ENCODE assay signal across 17 cellular contexts in genomic region chr1:45678489-45678888, GRCh38. TPM values are rescaled to one million over a fixed set of nuclear protein-coding genes. Genes with fewer than 3 reads are reported as not detected.
DNase-seq lines count a peak whose midpoint lies in the region; ATAC-seq and TF ChIP-seq lines count a peak whose summit lies in the region.
"Had no signal": no experiment of that assay in that cellular context is flagged by ENCODE, and none has a peak within 500 bp of the region (broad histone marks: within the 10 kb centered on the region; RNA-seq: fewer than 3 reads in every experiment).

No MANE protein-coding gene starts in this region.

- H3K4me3 ChIP-seq in CD4-positive, CD25-positive, alpha-beta regulatory T cell (ENCODE audit: low read depth, low read length), result peak overlapping the region; percentile 42
- no peak overlapping the region for H3K4me3 ChIP-seq in HEK293 (ENCODE audit: low read depth, low read length)
- H3K4me3 ChIP-seq in psoas muscle, result peak overlapping the region; percentile 41
- H3K4me3 ChIP-seq in hepatocyte, result no peak overlapping the region
- H3K4me3 ChIP-seq: mucosa of descending colon had no signal

- no peaks in the 10 kb centered on the region for H3K27me3 Mint-ChIP-seq in CD4-positive, CD25-positive, alpha-beta regulatory T cell
- no peaks in the 10 kb centered on the region for H3K27me3 Mint-ChIP-seq in brain
- no peaks in the 10 kb centered on the region for H3K27me3 Mint-ChIP-seq in T-helper 2 cell treated with Interferon-gamma antibody and Interleukin-4, amounts not matched to agents 5 μg/mL and 100 μg/mL, for 36 hours (ENCODE audit: low read depth)
- H3K27me3 Mint-ChIP-seq: activated B cell treated with CpG ODN at 0.5 μM for 24 hours had no signal

- intact Hi-C loops in psoas muscle (cut with DNase I), result no loop called here

- H3K27ac Mint-ChIP-seq in CD4-positive, CD25-positive, alpha-beta regulatory T cell, result no peak overlapping the region
- peak overlapping the region in 4 of 5 experiments; percentile 39 to 67 (median 48) for H3K27ac Mint-ChIP-seq in brain
- no peak overlapping the region for H3K27ac Mint-ChIP-seq in T-helper 2 cell treated with Interferon-gamma antibody and Interleukin-4, amounts not matched to agents 5 μg/mL and 100 μg/mL, for 36 hours
- H3K27ac Mint-ChIP-seq: activated B cell treated with CpG ODN at 0.5 μM for 24 hours had no signal

- POLR2A ChIA-PET in HEK293 (lab: Yijun Ruan, JAX), result interaction anchor here (0.6 to 2.3 kb wide), 2 partner anchors 8 to 1657 kb away, joined by 3 to 11 read pairs; partner anchors contain the start of gene GPBP1L1

- TF ChIP-seq CTCF in HEK293 (tag by site-specific recombination; IDR thresholded peaks at IDR 0.05) (no peak), brain (conservative IDR thresholded peaks at IDR 0.05) (no peak), psoas muscle (IDR thresholded peaks at IDR 0.05) (no peak), hepatocyte (IDR thresholded peaks at IDR 0.05; ENCODE audit: poor library complexity) (no peak)

- H3K36me3 Mint-ChIP-seq in CD4-positive, CD25-positive, alpha-beta regulatory T cell, result peaks cover 3% of the 10 kb centered on the region
- peaks cover 18% of the 10 kb centered on the region for H3K36me3 Mint-ChIP-seq in brain
- peaks cover 10% of the 10 kb centered on the region for H3K36me3 Mint-ChIP-seq in T-helper 2 cell treated with Interferon-gamma antibody and Interleukin-4, amounts not matched to agents 5 μg/mL and 100 μg/mL, for 36 hours (ENCODE audit: low read depth)

- H4K20me1 ChIP-seq in hepatocyte (ENCODE audit: insufficient read depth, poor library complexity, severe bottlenecking), result peaks cover 98% of the 10 kb centered on the region

- ATAC-seq in CD4-positive, CD25-positive, alpha-beta regulatory T cell (ENCODE audit: low read depth in 2 of 2), result no peak
- peak in 2 of 4 donors; percentile 18 to 52 for ATAC-seq in psoas muscle
- ATAC-seq: mucosa of descending colon had no signal

- H2AFZ ChIP-seq in hepatocyte, result no peak overlapping the region

- DNase-seq in CD4-positive, CD25-positive, alpha-beta regulatory T cell, result no peak
- DNase-seq in psoas muscle, result no peak
- no peak for DNase-seq in T-helper 2 cell treated with Interferon-gamma antibody and Interleukin-4, amounts not matched to agents 5 μg/mL and 100 μg/mL, for 36 hours (ENCODE audit: low spot score)
- DNase-seq in NCI-H526 (lab: John Stamatoyannopoulos, UW), result no peak
- no peak for DNase-seq in hepatocyte (ENCODE audit: low spot score)
- DNase-seq: activated B cell treated with CpG ODN at 0.5 μM for 24 hours; activated CD4-positive, alpha-beta T cell treated with anti-CD3 and anti-CD28 coated beads, Interleukin-2, amount 50 U/mL, for 4 hours; activated CD8-positive, alpha-beta memory T cell treated with anti-CD3 and anti-CD28 coated beads, Interleukin-2, amount 50 U/mL, for 4 hours; cortex of kidney; DMS 273 treated with DMSO at 0.1 percent for 48 hours; H9; mucosa of descending colon; NCI-H1436; NCI-H510A treated with DMSO at 0.1 percent for 48 hours; T-helper 9 cell had no signal

- peaks cover 100% of the 10 kb centered on the region for H3K79me2 ChIP-seq in hepatocyte

- peaks cover 59% of the 10 kb centered on the region for H3K4me1 ChIP-seq in CD4-positive, CD25-positive, alpha-beta regulatory T cell (ENCODE audit: control insufficient read depth, insufficient read depth, low read length, poor library complexity, severe bottlenecking)
- peaks cover 41% of the 10 kb centered on the region for H3K4me1 ChIP-seq in HEK293 (ENCODE audit: control insufficient read depth, insufficient read depth, low read length)
- peaks cover 87% of the 10 kb centered on the region for H3K4me1 ChIP-seq in psoas muscle
- H3K4me1 ChIP-seq in hepatocyte (ENCODE audit: insufficient read depth), result peaks cover 55% of the 10 kb centered on the region

- no peaks in the 10 kb centered on the region for H3K9me2 ChIP-seq in hepatocyte (replicated peaks; ENCODE audit: insufficient read depth)

- CTCF ChIA-PET in HEK293 (lab: Yijun Ruan, JAX), result interaction anchor here (0.6 kb wide), 2 partner anchors 40 to 165 kb away, joined by 3 to 4 read pairs; no protein-coding TSS in a partner anchor

- peak overlapping the region in 2 of 4 donors; percentile 11 to 40 for H3K4me3 Mint-ChIP-seq in CD4-positive, CD25-positive, alpha-beta regulatory T cell
- peak overlapping the region in 2 of 5 experiments; percentile 53 for H3K4me3 Mint-ChIP-seq in brain
- no peak overlapping the region for H3K4me3 Mint-ChIP-seq in T-helper 2 cell treated with Interferon-gamma antibody and Interleukin-4, amounts not matched to agents 5 μg/mL and 100 μg/mL, for 36 hours
- H3K4me3 Mint-ChIP-seq: activated B cell treated with CpG ODN at 0.5 μM for 24 hours had no signal

- H3K9me3 Mint-ChIP-seq in CD4-positive, CD25-positive, alpha-beta regulatory T cell, result no peaks in the 10 kb centered on the region
- H3K9me3 Mint-ChIP-seq in brain, result no peaks in the 10 kb centered on the region
- no peaks in the 10 kb centered on the region for H3K9me3 Mint-ChIP-seq in T-helper 2 cell treated with Interferon-gamma antibody and Interleukin-4, amounts not matched to agents 5 μg/mL and 100 μg/mL, for 36 hours
- H3K9me3 Mint-ChIP-seq: activated B cell treated with CpG ODN at 0.5 μM for 24 hours, H9 had no signal

- peaks cover 40 to 96% (median 74%) of the 10 kb centered on the region in 4 donors for H3K4me1 Mint-ChIP-seq in CD4-positive, CD25-positive, alpha-beta regulatory T cell
- H3K4me1 Mint-ChIP-seq in brain, result peaks cover 70% of the 10 kb centered on the region
- H3K4me1 Mint-ChIP-seq in T-helper 2 cell treated with Interferon-gamma antibody and Interleukin-4, amounts not matched to agents 5 μg/mL and 100 μg/mL, for 36 hours (ENCODE audit: low read depth), result peaks cover 23% of the 10 kb centered on the region

- H3K27me3 ChIP-seq in CD4-positive, CD25-positive, alpha-beta regulatory T cell (ENCODE audit: control insufficient read depth, insufficient read depth, low read length), result no peaks in the 10 kb centered on the region
- H3K27me3 ChIP-seq in psoas muscle (ENCODE audit: insufficient read depth in 3 of 3, low read length in 2 of 3) (no peaks in the 10 kb centered on the region), hepatocyte (no peaks in the 10 kb centered on the region)

- H3K27ac ChIP-seq in CD4-positive, CD25-positive, alpha-beta regulatory T cell (ENCODE audit: insufficient read depth, low read length, poor library complexity, severe bottlenecking), result no peak overlapping the region
- H3K27ac ChIP-seq in HEK293 (ENCODE audit: extremely low read depth, low read depth, low read length) (no peak overlapping the region), psoas muscle (peak overlapping the region; percentile 82), hepatocyte (no peak overlapping the region)

- peaks cover 2% of the 10 kb centered on the region for H3K36me3 ChIP-seq in CD4-positive, CD25-positive, alpha-beta regulatory T cell (ENCODE audit: control insufficient read depth, insufficient read depth, low read length)
- H3K36me3 ChIP-seq in HEK293 (ENCODE audit: control insufficient read depth in 2 of 2, insufficient read depth in 1 of 2, low read length in 2 of 2) (peaks cover 0 to 5% of the 10 kb centered on the region in 2 experiments; a peak in 2 of 3 replicates), psoas muscle (ENCODE audit: insufficient read depth in 1 of 2, low read depth in 1 of 2) (no peaks in the 10 kb centered on the region), hepatocyte (replicated peaks; ENCODE audit: insufficient read depth, low read depth) (no peaks in the 10 kb centered on the region)

- H3K4me2 ChIP-seq in hepatocyte, result no peak overlapping the region

- no peaks in the 10 kb centered on the region for H3K9me3 ChIP-seq in CD4-positive, CD25-positive, alpha-beta regulatory T cell (ENCODE audit: control insufficient read depth in 2 of 2, low read length in 2 of 2)
- H3K9me3 ChIP-seq in HEK293 (ENCODE audit: control insufficient read depth, insufficient read depth, low read depth, low read length) (no peaks in the 10 kb centered on the region), psoas muscle (no peaks in the 10 kb centered on the region), hepatocyte (ENCODE audit: low read depth) (no peaks in the 10 kb centered on the region)
- H3K9me3 ChIP-seq: mucosa of descending colon had no signal

TF ChIP-seq in HEK293, 187 proteins besides CTCF, POLR2A, EP300 and RAD21 (continues in another document):
- no peak for TF ChIP-seq ZNF394 (tag by site-specific recombination; IDR thresholded peaks at IDR 0.05; ENCODE audit: borderline replicate concordance)

RNA-seq across cellular contexts. Expression of gene GPBP1L1, which starts 7.8 kb away (rescaled TPM):
- total RNA-seq in CD4-positive, CD25-positive, alpha-beta regulatory T cell, result 177 TPM
- 100 to 1,000 TPM in 2 of 4 donors, 10 to 100 TPM in 2; 96.2 to 104 (median 98.9) TPM for polyA plus RNA-seq in CD4-positive, CD25-positive, alpha-beta regulatory T cell
- polyA plus RNA-seq in brain (ENCODE audit: insufficient read depth, low read depth, low replicate concordance) (38.6 TPM), psoas muscle (10 to 100 TPM; 25.8 to 74.4 (median 39.4) TPM), hepatocyte (56.9 and 67.9 TPM in 2 replicates)
- total RNA-seq in psoas muscle (10 to 100 TPM; 52.2 to 71.0 (median 64.1) TPM), hepatocyte (95.8 and 115 TPM in 2 replicates)

RNA-seq across cellular contexts. Expression of gene TMEM69, which starts 9.5 kb away (rescaled TPM):
- total RNA-seq in CD4-positive, CD25-positive, alpha-beta regulatory T cell, result 15.5 TPM
- 10 to 100 TPM; 41.5 to 57.7 (median 53.7) TPM for polyA plus RNA-seq in CD4-positive, CD25-positive, alpha-beta regulatory T cell
- polyA plus RNA-seq in brain (ENCODE audit: insufficient read depth, low read depth, low replicate concordance) (23.2 TPM), psoas muscle (10 to 100 TPM; 16.6 to 50.8 (median 26.9) TPM), hepatocyte (30.6 and 36.5 TPM in 2 replicates)
- total RNA-seq in psoas muscle (10 to 100 TPM; 15.3 to 21.9 (median 19.5) TPM), hepatocyte (30.1 and 33.5 TPM in 2 replicates)

RNA-seq across cellular contexts. Expression of gene CCDC17, which starts 54.6 kb away (rescaled TPM):
- 6.1 TPM for total RNA-seq in CD4-positive, CD25-positive, alpha-beta regulatory T cell
- polyA plus RNA-seq in CD4-positive, CD25-positive, alpha-beta regulatory T cell, result under 1 TPM in 2 of 4 donors, not detected in 2; 0.23 to 0.25 TPM
- polyA plus RNA-seq in brain (ENCODE audit: insufficient read depth, low read depth, low replicate concordance) (0.10 TPM), psoas muscle (1 to 10 TPM in 2 of 3 donors, under 1 TPM in 1; 0.69 to 2.1 (median 1.1) TPM), hepatocyte (0.73 and 1.4 TPM in 2 replicates)
- total RNA-seq in psoas muscle (1 to 10 TPM; 1.2 to 1.7 (median 1.3) TPM), hepatocyte (1.3 and 1.4 TPM in 2 replicates)

Comparison
In these comparisons a context has a peak if more than half of its experiments do, and no peak if none do; other contexts are left out.
1. H3K4me3 ChIP-seq: peak in CD4-positive, CD25-positive, alpha-beta regulatory T cell (single experiment) and psoas muscle (single experiment); none in HEK293 (single experiment) and hepatocyte (single experiment).
2. H3K27ac Mint-ChIP-seq: peak in brain (4 of 5); none in CD4-positive, CD25-positive, alpha-beta regulatory T cell (0 of 3) and T-helper 2 cell treated with Interferon-gamma antibody and Interleukin-4, amounts not matched to agents 5 μg/mL and 100 μg/mL, for 36 hours (single experiment).